In the genomic region with DNA sequence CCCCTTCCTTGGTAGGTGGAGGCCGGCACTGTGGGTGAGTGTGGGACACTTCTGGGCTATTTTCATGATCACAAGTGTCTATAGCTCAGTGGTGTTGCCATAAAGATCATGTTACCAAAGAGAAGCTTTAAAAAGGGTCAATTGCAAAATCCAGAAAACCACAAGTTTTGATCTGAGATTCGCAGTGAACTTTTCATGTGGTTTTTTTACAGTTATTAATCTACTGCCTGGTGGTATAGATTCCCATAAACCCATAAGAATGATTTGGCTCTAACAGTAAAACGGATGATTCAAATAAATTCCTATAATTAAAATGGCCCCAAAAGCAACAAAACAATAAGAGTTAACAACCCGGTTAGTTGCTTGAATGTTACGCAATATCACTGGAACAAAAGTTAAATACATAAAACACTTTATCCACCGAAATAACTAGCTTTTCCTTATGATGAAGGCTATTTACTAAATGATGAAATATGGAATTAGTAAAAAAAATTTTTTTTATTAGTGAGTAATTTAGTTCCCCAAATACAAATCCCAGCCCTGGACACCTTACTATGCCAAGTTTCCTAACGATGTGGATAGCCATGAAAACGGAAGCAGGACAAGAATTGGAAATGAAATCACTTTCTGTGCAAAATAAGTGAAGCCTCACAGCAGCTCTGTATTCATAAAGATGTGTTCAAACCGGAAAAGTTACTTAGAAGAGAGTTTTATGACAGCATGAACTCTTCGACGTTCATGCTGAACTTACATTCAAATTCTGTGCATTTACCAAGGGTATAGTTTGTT, we compare ENCODE assay signal across 13 cellular contexts.
A peak's percentile ranks its signal among the peaks of the same experiment; 100 is the strongest.
DNase-seq lines count a peak whose midpoint lies in the region; ATAC-seq and TF ChIP-seq lines count a peak whose summit lies in the region.
"Had no signal": no experiment of that assay in that cellular context is flagged by ENCODE, and none has a peak within 500 bp of the region (broad histone marks: within the 10 kb centered on the region; RNA-seq: fewer than 3 reads in every experiment).

No MANE protein-coding gene starts in this region.

- no peaks in the 10 kb centered on the region for H3K36me3 ChIP-seq in IMR-90 (ENCODE audit: control insufficient read depth, insufficient read depth, low read length)
- H3K36me3 ChIP-seq in brain microvascular endothelial cell (replicated peaks): no peaks in the 10 kb centered on the region
- no peaks in the 10 kb centered on the region for H3K36me3 ChIP-seq in mesodermal cell (ENCODE audit: control insufficient read depth, insufficient read depth, low read length)
- H3K36me3 ChIP-seq: heart left ventricle had no signal

- H4K8ac ChIP-seq in IMR-90 (ENCODE audit: low read depth in 2 of 2, low read length in 2 of 2): no peak overlapping the region

- H3K9me3 ChIP-seq in IMR-90 (ENCODE audit: control insufficient read depth, insufficient read depth, low read length): no peaks in the 10 kb centered on the region
- no peaks in the 10 kb centered on the region for H3K9me3 ChIP-seq in mesodermal cell (ENCODE audit: control insufficient read depth, low read length)
- H3K9me3 ChIP-seq: heart left ventricle had no signal

- no peak overlapping the region for H4K5ac ChIP-seq in IMR-90 (ENCODE audit: low read depth, low read length)

- in situ Hi-C loops in IMR-90 (cut with MboI; ENCODE audit: low sequenced_read_pairs): no loop called here
- in situ Hi-C loops in brain microvascular endothelial cell (cut with HindIII; ENCODE audit: low pct_ligation_motif_present, low sequenced_read_pairs): no loop called here

- no peak for TF ChIP-seq POLR2A in IMR-90 (IDR thresholded peaks at IDR 0.05; ENCODE audit: low read depth, low read length)

- H3K14ac ChIP-seq in IMR-90 (replicated peaks; ENCODE audit: low read depth, low read length): no peak overlapping the region

- no peak overlapping the region for H2AFZ ChIP-seq in IMR-90 (replicated peaks; ENCODE audit: low read length, poor library complexity)

- no peak overlapping the region for H4K91ac ChIP-seq in IMR-90 (ENCODE audit: insufficient read depth, low read depth, low read length)

- no peak for TF ChIP-seq RAD21 in IMR-90 (IDR thresholded peaks at IDR 0.05; ENCODE audit: low read length)

- no peak overlapping the region for H2BK20ac ChIP-seq in IMR-90 (ENCODE audit: low read depth, low read length)

- H3K27me3 ChIP-seq in IMR-90 (ENCODE audit: control insufficient read depth, insufficient read depth, low read length) (peaks cover 15% of the 10 kb centered on the region), brain microvascular endothelial cell (replicated peaks) (no peaks in the 10 kb centered on the region)
- H3K27me3 ChIP-seq: heart left ventricle had no signal

- BruUV-seq in IMR-90 (replicated peaks; lab: Mats Ljungman, UMichigan): no TSS peak

- no peak overlapping the region for H3K4me2 ChIP-seq in IMR-90 (ENCODE audit: low read depth, low read length)

- H3K4me3 ChIP-seq in AG09309 (ENCODE audit: control insufficient read depth, low read depth, low read length) (no peak overlapping the region), IMR-90 (ENCODE audit: insufficient read depth, low read depth, low read length) (no peak overlapping the region), brain microvascular endothelial cell (ENCODE audit: low read depth, low read length) (no peak overlapping the region), mesodermal cell (ENCODE audit: extremely low read depth, insufficient read depth, low read length, poor library complexity, severe bottlenecking) (no peak overlapping the region)
- H3K4me3 ChIP-seq: GM12878 had no signal

- intact Hi-C loops in IMR-90 (cut with micrococcal nuclease): no loop called here

- no peak overlapping the region for H3K27ac ChIP-seq in IMR-90 (ENCODE audit: insufficient read depth, low read length)
- peak overlapping the region; percentile 50 for H3K27ac ChIP-seq in brain microvascular endothelial cell
- peak overlapping the region; percentile 95 for H3K27ac ChIP-seq in mesodermal cell (ENCODE audit: low read depth, low read length, severe bottlenecking)

- H4K20me1 ChIP-seq in IMR-90 (ENCODE audit: insufficient read depth, low read length): no peaks in the 10 kb centered on the region

- no peak overlapping the region for H2BK15ac ChIP-seq in IMR-90 (ENCODE audit: low read depth, low read length)

- H3K23ac ChIP-seq in IMR-90 (ENCODE audit: low read depth, low read length): no peak overlapping the region

- TF ChIP-seq CTCF in AG09309 (IDR thresholded peaks at IDR 0.05; ENCODE audit: control insufficient read depth, insufficient read depth, low read depth, low read length, missing control alignments) (no peak), IMR-90 (conservative IDR thresholded peaks at IDR 0.05; ENCODE audit: low read depth, low read length) (no peak), brain microvascular endothelial cell (IDR thresholded peaks at IDR 0.05; ENCODE audit: low read depth, low read length, missing control alignments) (no peak)

- H3K4me1 ChIP-seq in IMR-90 (ENCODE audit: control insufficient read depth, insufficient read depth, low read length): no peaks in the 10 kb centered on the region
- H3K4me1 ChIP-seq in mesodermal cell (ENCODE audit: control insufficient read depth, insufficient read depth, low read length, poor library complexity, severe bottlenecking): peaks cover 57% of the 10 kb centered on the region

- 17% methylated on average over 2 of the region's 11 CpGs; no CpG with 5 or more reads in 1 of the 2 experiments for WGBS in IMR-90 (ENCODE audit: extremely low coverage in 2 of 2, insufficient read length in 1 of 2), 2 experiments
- WGBS in mesodermal cell (ENCODE audit: insufficient coverage in 2 of 2), 2 experiments: 94 to 100% methylated on average over 3 to 5 of the region's 11 CpGs

- no peaks in the 10 kb centered on the region for H3K79me1 ChIP-seq in IMR-90 (ENCODE audit: low read depth in 1 of 2, low read length in 2 of 2)

- dilution Hi-C loops in IMR-90 (cut with HindIII; ENCODE audit: low sequenced_read_pairs, unreplicated experiment): no loop called here

- no peak overlapping the region for H2BK5ac ChIP-seq in IMR-90 (ENCODE audit: low read depth, low read length, poor library complexity, severe bottlenecking)

- POLR2A ChIA-PET in IMR-90 (lab: Charles Lee; ENCODE audit: unreplicated experiment): no interaction called here

- DNase-seq in AG09309 (ENCODE audit: low read depth) (peak; percentile 91), IMR-90 (peak; percentile 20), brain microvascular endothelial cell (no peak), NCI-H2107 (lab: John Stamatoyannopoulos, UW) (no peak), OCI-M2 (lab: John Stamatoyannopoulos, UW; ENCODE audit: unreplicated experiment) (no peak), pons (ENCODE audit: low spot score) (no peak)
- no peak for DNase-seq in activated CD8-positive, alpha-beta memory T cell treated with anti-CD3 and anti-CD28 coated beads, Interleukin-2, amount 50 U/mL, for 4 hours
- DNase-seq: CD8-positive, alpha-beta T cell; central memory CD4-positive, alpha-beta T cell; heart left ventricle; NCI-H748 treated with DMSO at 0.1 percent for 48 hours had no signal

- no peak for ATAC-seq in IMR-90 (ENCODE audit: low read depth)
- ATAC-seq: CD8-positive, alpha-beta T cell; GM12878 had no signal

- CTCF ChIA-PET in IMR-90 (lab: Yijun Ruan, JAX): interaction anchor here (0.5 kb wide), 1 partner anchor 33 kb away, joined by 8 read pairs; no protein-coding TSS in a partner anchor

- no peak overlapping the region for H3K56ac ChIP-seq in IMR-90 (ENCODE audit: extremely low read depth, insufficient read depth, low read length)

- peaks cover 2% of the 10 kb centered on the region; the same call in 1 of the 2 replicates for H3K9me1 ChIP-seq in IMR-90 (ENCODE audit: insufficient read depth, low read length)

- no peak overlapping the region for H3K4ac ChIP-seq in IMR-90 (ENCODE audit: low read depth, low read length)

- no peak overlapping the region for H3K9ac ChIP-seq in IMR-90 (ENCODE audit: low read depth, low read length)

- no peak overlapping the region for H2AK9ac ChIP-seq in IMR-90 (replicated peaks; ENCODE audit: low read depth, low read length, poor library complexity)

- no peak overlapping the region for H2BK120ac ChIP-seq in IMR-90 (ENCODE audit: low read depth, low read length)

- H2AK5ac ChIP-seq in IMR-90 (ENCODE audit: low read depth, low read length): no peak overlapping the region

- no peak overlapping the region for H3K18ac ChIP-seq in IMR-90 (ENCODE audit: low read depth, low read length)

TF ChIP-seq in IMR-90, 13 proteins besides CTCF, POLR2A, EP300 and RAD21:
- TF ChIP-seq, protein P1, sequence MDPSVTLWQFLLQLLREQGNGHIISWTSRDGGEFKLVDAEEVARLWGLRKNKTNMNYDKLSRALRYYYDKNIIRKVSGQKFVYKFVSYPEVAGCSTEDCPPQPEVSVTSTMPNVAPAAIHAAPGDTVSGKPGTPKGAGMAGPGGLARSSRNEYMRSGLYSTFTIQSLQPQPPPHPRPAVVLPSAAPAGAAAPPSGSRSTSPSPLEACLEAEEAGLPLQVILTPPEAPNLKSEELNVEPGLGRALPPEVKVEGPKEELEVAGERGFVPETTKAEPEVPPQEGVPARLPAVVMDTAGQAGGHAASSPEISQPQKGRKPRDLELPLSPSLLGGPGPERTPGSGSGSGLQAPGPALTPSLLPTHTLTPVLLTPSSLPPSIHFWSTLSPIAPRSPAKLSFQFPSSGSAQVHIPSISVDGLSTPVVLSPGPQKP (IDR thresholded peaks at IDR 0.05; ENCODE audit: borderline replicate concordance, low read depth, low read length): no peak
- peak; percentile 97 for TF ChIP-seq CEBPB (IDR thresholded peaks at IDR 0.05; ENCODE audit: low read depth, low read length)
- TF ChIP-seq MAZ (IDR thresholded peaks at IDR 0.05; ENCODE audit: borderline replicate concordance, low read depth, low read length): no peak

Comparison
In these comparisons a context has a peak if more than half of its experiments do, and no peak if none do; other contexts are left out.
1. DNase-seq: peak in AG09309 (single experiment) and IMR-90 (single experiment); none in brain microvascular endothelial cell (single experiment), NCI-H2107 (single experiment), OCI-M2 (single experiment), pons (single experiment) and activated CD8-positive, alpha-beta memory T cell treated with anti-CD3 and anti-CD28 coated beads, Interleukin-2, amount 50 U/mL, for 4 hours (single experiment).